Comparison of ENCODE assay signal across 20 cellular contexts in genomic region chr1:153614189-153614900, GRCh38. TPM values are rescaled to one million over a fixed set of nuclear protein-coding genes. Genes with fewer than 3 reads are reported as not detected.
DNase-seq lines count a peak whose midpoint lies in the region; ATAC-seq and TF ChIP-seq lines count a peak whose summit lies in the region.
"Had no signal": no experiment of that assay in that cellular context is flagged by ENCODE, and none has a peak within 500 bp of the region (broad histone marks: within the 10 kb centered on the region; RNA-seq: fewer than 3 reads in every experiment).

No MANE protein-coding gene starts in this region.

- H3K36me3 ChIP-seq in esophagus squamous epithelium, result peaks cover 0 to 8% (median 0%) of the 10 kb centered on the region in 3 donors
- no peaks in the 10 kb centered on the region for H3K36me3 ChIP-seq in neural progenitor cell

- H3K4me3 Mint-ChIP-seq in neural progenitor cell (no peak overlapping the region), WTC11 (no peak overlapping the region)
- H3K4me3 Mint-ChIP-seq: activated CD8-positive, alpha-beta T cell treated with anti-CD3 and anti-CD28 coated beads, Interleukin-2, amount 10 ng/mL, durations not matched to agents 7 days and 5 days had no signal

- intact Hi-C loops in esophagus squamous epithelium (cut with DNase I), result loop anchor here (5.0 kb wide), 1 partner anchor 37 kb away; no protein-coding TSS in a partner anchor

- H3K4me2 ChIP-seq in neural progenitor cell, result no peak overlapping the region

- no peak for TF ChIP-seq CTCF in RWPE1 (conservative IDR thresholded peaks at IDR 0.05; ENCODE audit: low read depth)
- TF ChIP-seq CTCF in esophagus squamous epithelium (IDR thresholded peaks at IDR 0.05), result peak in 1 of 6 experiments; percentile 10
- no peak for TF ChIP-seq CTCF in neural progenitor cell (IDR thresholded peaks at IDR 0.05)
- no peak for TF ChIP-seq CTCF in WTC11 (IDR thresholded peaks at IDR 0.05)

- no peak overlapping the region for H3K9ac ChIP-seq in neural progenitor cell
- H3K9ac ChIP-seq: SK-N-SH had no signal

- H3K9me3 ChIP-seq in esophagus squamous epithelium (no peaks in the 10 kb centered on the region), neural progenitor cell (ENCODE audit: low read depth) (no peaks in the 10 kb centered on the region)
- H3K9me3 ChIP-seq: heart left ventricle, SK-N-SH had no signal

- H3K27ac Mint-ChIP-seq in neural progenitor cell, result peak overlapping the region; percentile 12
- H3K27ac Mint-ChIP-seq in WTC11, result no peak overlapping the region
- peak overlapping the region in 1 of 2 donors; percentile 6 for H3K27ac Mint-ChIP-seq in activated naive CD4-positive, alpha-beta T cell treated with anti-CD3 and anti-CD28 coated beads, Interleukin-2, amount 50 U/mL, for 72 hours
- H3K27ac Mint-ChIP-seq: activated CD8-positive, alpha-beta T cell treated with anti-CD3 and anti-CD28 coated beads, Interleukin-2, amount 10 ng/mL, durations not matched to agents 7 days and 5 days had no signal

- H4K20me1 ChIP-seq in neural progenitor cell (ENCODE audit: low read depth), result no peaks in the 10 kb centered on the region

- no peaks in the 10 kb centered on the region for H3K27me3 ChIP-seq in esophagus squamous epithelium
- H3K27me3 ChIP-seq in neural progenitor cell, result no peaks in the 10 kb centered on the region
- H3K27me3 ChIP-seq: heart left ventricle had no signal

- H3K27me3 Mint-ChIP-seq in neural progenitor cell (ENCODE audit: insufficient read depth, low read depth) (peaks cover 6% of the 10 kb centered on the region), WTC11 (ENCODE audit: low read depth) (no peaks in the 10 kb centered on the region; the same call in 1 of the 2 replicates)

- no peak for ATAC-seq in WTC11
- ATAC-seq in activated naive CD4-positive, alpha-beta T cell treated with anti-CD3 and anti-CD28 coated beads, Interleukin-2, amount 50 U/mL, for 72 hours, result no peak
- ATAC-seq: activated CD8-positive, alpha-beta T cell treated with anti-CD3 and anti-CD28 coated beads, Interleukin-2, amount 10 ng/mL, durations not matched to agents 7 days and 5 days; heart left ventricle had no signal

- H3K79me2 ChIP-seq in neural progenitor cell (ENCODE audit: low read depth), result no peaks in the 10 kb centered on the region

- H3F3A ChIP-seq in neural progenitor cell (ENCODE audit: low read depth), result no peaks in the 10 kb centered on the region

- H3K4me1 ChIP-seq in esophagus squamous epithelium, result peaks cover 21 to 89% (median 41%) of the 10 kb centered on the region in 3 donors
- H3K4me1 ChIP-seq in neural progenitor cell, result peaks cover 20% of the 10 kb centered on the region

- H3K9me3 Mint-ChIP-seq in neural progenitor cell, result no peaks in the 10 kb centered on the region
- H3K9me3 Mint-ChIP-seq in WTC11, result no peaks in the 10 kb centered on the region
- no peaks in the 10 kb centered on the region for H3K9me3 Mint-ChIP-seq in activated naive CD4-positive, alpha-beta T cell treated with anti-CD3 and anti-CD28 coated beads, Interleukin-2, amount 50 U/mL, for 72 hours

- peaks cover 5% of the 10 kb centered on the region for H3K36me3 Mint-ChIP-seq in neural progenitor cell
- H3K36me3 Mint-ChIP-seq in WTC11, result peaks cover 2% of the 10 kb centered on the region; the same call in 1 of the 2 replicates
- no peaks in the 10 kb centered on the region for H3K36me3 Mint-ChIP-seq in activated naive CD4-positive, alpha-beta T cell treated with anti-CD3 and anti-CD28 coated beads, Interleukin-2, amount 50 U/mL, for 72 hours

- TF ChIP-seq POLR2A in esophagus squamous epithelium (IDR thresholded peaks at IDR 0.05), result no peak

- peak overlapping the region; percentile 54 to 76 (median 66) for H3K4me3 ChIP-seq in esophagus squamous epithelium
- H3K4me3 ChIP-seq in neural progenitor cell, result no peak overlapping the region
- H3K4me3 ChIP-seq: heart left ventricle had no signal

- POLR2A ChIA-PET in RWPE1 (lab: Yijun Ruan, JAX; ENCODE audit: low non-redundant PET) (interaction anchor here (7.6 kb wide), 1 partner anchor 12 kb away, joined by 56 read pairs; the partner anchor contains the start of genes S100A1 and S100A13), WTC11 (lab: Charles Lee) (interaction anchor here (0.8 to 1.0 kb wide), 2 partner anchors 13 to 20 kb away, joined by 3 read pairs; partner anchors contain the start of gene CHTOP)

- 47 to 54% methylated on average over 1 to 2 of the region's 2 CpGs for WGBS in esophagus squamous epithelium, 2 donors

- H2AFZ ChIP-seq in neural progenitor cell (replicated peaks), result no peak overlapping the region

- CTCF ChIA-PET in RWPE1 (lab: Yijun Ruan, JAX), result interaction anchor here (0.6 to 4.5 kb wide), 4 partner anchors 42 to 1750 kb away, joined by 3 to 23 read pairs (median 3); no protein-coding TSS in a partner anchor
- CTCF ChIA-PET in WTC11 (lab: Charles Lee), result interaction anchor here (0.7 to 14.4 kb wide), 9 partner anchors 11 to 259 kb away, joined by 3 to 230 read pairs (median 7); partner anchors contain the start of genes S100A1, S100A13, S100A2 and S100A4

- peaks cover 11% of the 10 kb centered on the region for H3K4me1 Mint-ChIP-seq in neural progenitor cell
- H3K4me1 Mint-ChIP-seq in WTC11, result peaks cover 47% of the 10 kb centered on the region

- peak overlapping the region; percentile 99 for H3K27ac ChIP-seq in RWPE1
- peak overlapping the region; percentile 92 to 96 (median 94) for H3K27ac ChIP-seq in esophagus squamous epithelium
- no peak overlapping the region for H3K27ac ChIP-seq in neural progenitor cell

- DNase-seq in AG08395 (ENCODE audit: low spot score) (peak; percentile 30), RWPE1 (ENCODE audit: low spot score) (no peak), esophagus squamous epithelium (lab: John Stamatoyannopoulos, UW) (no peak), neural progenitor cell (ENCODE audit: low spot score) (no peak), putamen (ENCODE audit: low spot score) (no peak), WTC11 (ENCODE audit: low spot score) (no peak)
- DNase-seq in activated CD8-positive, alpha-beta memory T cell treated with anti-CD3 and anti-CD28 coated beads, Interleukin-2, amount 50 U/mL, for 48 hours, result no peak
- no peak for DNase-seq in activated naive CD4-positive, alpha-beta T cell treated with anti-CD3 and anti-CD28 coated beads, Interleukin-2, amount 50 U/mL, for 72 hours (ENCODE audit: low spot score in 2 of 2)
- DNase-seq: ACHN; activated CD8-positive, alpha-beta T cell treated with anti-CD3 and anti-CD28 coated beads, Interleukin-2, amount 10 ng/mL, durations not matched to agents 7 days and 5 days; activated gamma-delta T cell treated with Interleukin-2 at 50 U/mL for 16 hours; DMS153; heart left ventricle; kidney glomerular epithelial cell; NCI-H1105 treated with DMSO at 0.1 percent for 48 hours; NCI-H2227 treated with DMSO at 0.1 percent for 48 hours; SK-N-SH; stimulated activated CD4-positive, alpha-beta T cell treated with anti-CD3 and anti-CD28 coated beads, Interleukin-1b, Interleukin-23, amount 100 ng/mL, for 48 hours; stimulated activated CD8-positive, alpha-beta memory T cell treated with anti-CD3 and anti-CD28 coated beads, Interleukin-4, amount 100 ng/mL, for 48 hours had no signal

TF ChIP-seq in WTC11, 78 proteins besides CTCF, POLR2A, EP300 and RAD21 (continues in another document):
- TF ChIP-seq MYBL2 (CRISPR knock-in tag; IDR thresholded peaks at IDR 0.05), result no peak
- no peak for TF ChIP-seq KAT7 (CRISPR knock-in tag; IDR thresholded peaks at IDR 0.05; ENCODE audit: borderline replicate concordance)
- no peak for TF ChIP-seq PRRX2 (CRISPR knock-in tag; IDR thresholded peaks at IDR 0.05)
- no peak for TF ChIP-seq ZNF671 (CRISPR knock-in tag; IDR thresholded peaks at IDR 0.05)
- no peak for TF ChIP-seq GABPB1 (CRISPR knock-in tag; IDR thresholded peaks at IDR 0.05)

RNA-seq across cellular contexts. Expression of gene S100A16, which starts 1.4 kb away (rescaled TPM):
- total RNA-seq in esophagus squamous epithelium, result 1,000 to 10,000 TPM; 1,372 to 2,409 (median 2,158) TPM
- 12.4 and 13.1 TPM in 2 replicates for total RNA-seq in neural progenitor cell (ENCODE audit: low replicate concordance)
- total RNA-seq in WTC11 (2021), result 14.6 to 17.6 TPM (median 16.8 TPM) in 3 replicates
- total RNA-seq in activated naive CD4-positive, alpha-beta T cell treated with anti-CD3 and anti-CD28 coated beads, Interleukin-2, amount 50 U/mL, for 72 hours, result not detected
- total RNA-seq: activated CD8-positive, alpha-beta T cell treated with anti-CD3 and anti-CD28 coated beads, Interleukin-2, amount 10 ng/mL, durations not matched to agents 7 days and 5 days had no signal

RNA-seq across cellular contexts. Expression of gene S100A14, which starts 1.8 kb away (rescaled TPM):
- 1,000 to 10,000 TPM; 1,580 to 2,481 (median 2,030) TPM for total RNA-seq in esophagus squamous epithelium
- not detected in 2 replicates for total RNA-seq in neural progenitor cell (ENCODE audit: low replicate concordance)
- 1.4 to 2.1 TPM (median 1.5 TPM) in 3 replicates for total RNA-seq in WTC11 (2021)
- total RNA-seq in activated naive CD4-positive, alpha-beta T cell treated with anti-CD3 and anti-CD28 coated beads, Interleukin-2, amount 50 U/mL, for 72 hours, result not detected
- total RNA-seq: activated CD8-positive, alpha-beta T cell treated with anti-CD3 and anti-CD28 coated beads, Interleukin-2, amount 10 ng/mL, durations not matched to agents 7 days and 5 days had no signal

RNA-seq across cellular contexts. Expression of gene S100A13, which starts 13.0 kb away (rescaled TPM):
- total RNA-seq in esophagus squamous epithelium (10 to 100 TPM; 44.4 to 63.3 (median 55.7) TPM), neural progenitor cell (ENCODE audit: low replicate concordance) (78.9 and 87.4 TPM in 2 replicates), WTC11 (2021) (68.4 to 84.2 TPM (median 73.9 TPM) in 3 replicates)
- total RNA-seq in activated naive CD4-positive, alpha-beta T cell treated with anti-CD3 and anti-CD28 coated beads, Interleukin-2, amount 50 U/mL, for 72 hours, result 1 to 10 TPM; 4.2 to 6.0 TPM

RNA-seq across cellular contexts. Expression of gene S100A1, which starts 13.9 kb away (rescaled TPM):
- total RNA-seq in esophagus squamous epithelium (1 to 10 TPM in 1 of 4 donors, not detected in 3; 1.8 TPM), neural progenitor cell (ENCODE audit: low replicate concordance) (0.74 TPM in 1 of 2 replicates, not detected in the other), WTC11 (2021) (1.3 to 2.0 TPM (median 1.7 TPM) in 3 replicates)
- not detected for total RNA-seq in activated naive CD4-positive, alpha-beta T cell treated with anti-CD3 and anti-CD28 coated beads, Interleukin-2, amount 50 U/mL, for 72 hours
- total RNA-seq: activated CD8-positive, alpha-beta T cell treated with anti-CD3 and anti-CD28 coated beads, Interleukin-2, amount 10 ng/mL, durations not matched to agents 7 days and 5 days; pulmonary artery endothelial cell had no signal

RNA-seq across cellular contexts. Expression of gene CHTOP, which starts 19.5 kb away (rescaled TPM):
- total RNA-seq in esophagus squamous epithelium, result 10 to 100 TPM; 35.0 to 58.9 (median 47.3) TPM
- 96.1 and 104 TPM in 2 replicates for total RNA-seq in neural progenitor cell (ENCODE audit: low replicate concordance)
- 101 to 105 TPM (median 104 TPM) in 3 replicates for total RNA-seq in WTC11 (2021)
- total RNA-seq in activated naive CD4-positive, alpha-beta T cell treated with anti-CD3 and anti-CD28 coated beads, Interleukin-2, amount 50 U/mL, for 72 hours, result 10 to 100 TPM; 83.3 to 91.3 TPM

Comparison
In these comparisons a context has a peak if more than half of its experiments do, and no peak if none do; other contexts are left out.
1. RNA of gene S100A16, which starts 1.4 kb away (total RNA-seq): 1,372 to 2,409 TPM in esophagus squamous epithelium; 14.6 to 17.6 TPM in WTC11, 12.4 to 13.1 TPM in neural progenitor cell and not detected in activated naive CD4-positive, alpha-beta T cell treated with anti-CD3 and anti-CD28 coated beads, Interleukin-2, amount 50 U/mL, for 72 hours; every median in the first group is over 10 times any median in the second.
2. RNA of gene S100A14, which starts 1.8 kb away (total RNA-seq): 1,580 to 2,481 TPM in esophagus squamous epithelium; 1.4 to 2.1 TPM in WTC11, not detected in activated naive CD4-positive, alpha-beta T cell treated with anti-CD3 and anti-CD28 coated beads, Interleukin-2, amount 50 U/mL, for 72 hours and not detected in neural progenitor cell; every median in the first group is over 100 times any median in the second.